In the genomic region with DNA sequence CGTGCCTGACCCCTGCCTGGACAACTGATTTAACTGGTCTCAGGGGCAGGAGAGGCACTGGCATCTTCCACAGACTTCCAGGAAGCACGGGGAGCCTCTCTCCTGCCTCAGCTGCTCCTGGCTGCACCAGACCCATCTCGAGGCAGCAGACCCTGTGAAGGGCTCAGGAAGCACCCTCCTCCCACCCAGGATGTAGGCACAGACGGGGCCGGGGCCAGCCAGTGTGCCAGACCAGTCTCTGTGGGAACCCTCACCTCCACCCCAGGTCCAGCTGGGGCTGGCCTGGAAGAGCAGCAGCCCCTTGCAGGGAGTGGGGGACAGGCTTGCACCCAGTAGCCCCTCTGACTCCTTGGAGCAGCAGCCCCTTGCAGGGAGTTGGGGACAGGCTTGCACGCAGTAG, we compare ENCODE assay signal across 1 cellular context.
TF ChIP-seq lines count a peak whose summit lies in the region.

No MANE protein-coding gene starts in this region.

TF ChIP-seq in WTC11, 78 proteins besides CTCF, POLR2A, EP300 and RAD21 (continued from another document):
- TF ChIP-seq, protein P1, sequence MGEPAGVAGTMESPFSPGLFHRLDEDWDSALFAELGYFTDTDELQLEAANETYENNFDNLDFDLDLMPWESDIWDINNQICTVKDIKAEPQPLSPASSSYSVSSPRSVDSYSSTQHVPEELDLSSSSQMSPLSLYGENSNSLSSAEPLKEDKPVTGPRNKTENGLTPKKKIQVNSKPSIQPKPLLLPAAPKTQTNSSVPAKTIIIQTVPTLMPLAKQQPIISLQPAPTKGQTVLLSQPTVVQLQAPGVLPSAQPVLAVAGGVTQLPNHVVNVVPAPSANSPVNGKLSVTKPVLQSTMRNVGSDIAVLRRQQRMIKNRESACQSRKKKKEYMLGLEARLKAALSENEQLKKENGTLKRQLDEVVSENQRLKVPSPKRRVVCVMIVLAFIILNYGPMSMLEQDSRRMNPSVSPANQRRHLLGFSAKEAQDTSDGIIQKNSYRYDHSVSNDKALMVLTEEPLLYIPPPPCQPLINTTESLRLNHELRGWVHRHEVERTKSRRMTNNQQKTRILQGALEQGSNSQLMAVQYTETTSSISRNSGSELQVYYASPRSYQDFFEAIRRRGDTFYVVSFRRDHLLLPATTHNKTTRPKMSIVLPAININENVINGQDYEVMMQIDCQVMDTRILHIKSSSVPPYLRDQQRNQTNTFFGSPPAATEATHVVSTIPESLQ (CRISPR knock-in tag; IDR thresholded peaks at IDR 0.05), result no peak
- TF ChIP-seq RELA (CRISPR knock-in tag; IDR thresholded peaks at IDR 0.05; ENCODE audit: borderline replicate concordance) (no peak), NR2C2 (CRISPR knock-in tag; IDR thresholded peaks at IDR 0.05) (no peak), HMGA2 (CRISPR knock-in tag; IDR thresholded peaks at IDR 0.05) (no peak), ZNF317 (CRISPR knock-in tag; IDR thresholded peaks at IDR 0.05; ENCODE audit: borderline replicate concordance, low read depth) (no peak), KAT7 (CRISPR knock-in tag; IDR thresholded peaks at IDR 0.05; ENCODE audit: borderline replicate concordance) (no peak), MYBL2 (CRISPR knock-in tag; IDR thresholded peaks at IDR 0.05) (no peak), ZNF671 (CRISPR knock-in tag; IDR thresholded peaks at IDR 0.05) (no peak)
- TF ChIP-seq, protein P2, sequence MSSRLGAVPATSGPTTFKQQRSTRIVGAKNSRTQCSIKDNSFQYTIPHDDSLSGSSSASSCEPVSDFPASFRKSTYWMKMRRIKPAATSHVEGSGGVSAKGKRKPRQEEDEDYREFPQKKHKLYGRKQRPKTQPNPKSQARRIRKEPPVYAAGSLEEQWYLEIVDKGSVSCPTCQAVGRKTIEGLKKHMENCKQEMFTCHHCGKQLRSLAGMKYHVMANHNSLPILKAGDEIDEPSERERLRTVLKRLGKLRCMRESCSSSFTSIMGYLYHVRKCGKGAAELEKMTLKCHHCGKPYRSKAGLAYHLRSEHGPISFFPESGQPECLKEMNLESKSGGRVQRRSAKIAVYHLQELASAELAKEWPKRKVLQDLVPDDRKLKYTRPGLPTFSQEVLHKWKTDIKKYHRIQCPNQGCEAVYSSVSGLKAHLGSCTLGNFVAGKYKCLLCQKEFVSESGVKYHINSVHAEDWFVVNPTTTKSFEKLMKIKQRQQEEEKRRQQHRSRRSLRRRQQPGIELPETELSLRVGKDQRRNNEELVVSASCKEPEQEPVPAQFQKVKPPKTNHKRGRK (CRISPR knock-in tag; IDR thresholded peaks at IDR 0.05; ENCODE audit: borderline replicate concordance), result no peak
TF ChIP-seq in WTC11: peak in this region for 0.
